In the genomic region with DNA sequence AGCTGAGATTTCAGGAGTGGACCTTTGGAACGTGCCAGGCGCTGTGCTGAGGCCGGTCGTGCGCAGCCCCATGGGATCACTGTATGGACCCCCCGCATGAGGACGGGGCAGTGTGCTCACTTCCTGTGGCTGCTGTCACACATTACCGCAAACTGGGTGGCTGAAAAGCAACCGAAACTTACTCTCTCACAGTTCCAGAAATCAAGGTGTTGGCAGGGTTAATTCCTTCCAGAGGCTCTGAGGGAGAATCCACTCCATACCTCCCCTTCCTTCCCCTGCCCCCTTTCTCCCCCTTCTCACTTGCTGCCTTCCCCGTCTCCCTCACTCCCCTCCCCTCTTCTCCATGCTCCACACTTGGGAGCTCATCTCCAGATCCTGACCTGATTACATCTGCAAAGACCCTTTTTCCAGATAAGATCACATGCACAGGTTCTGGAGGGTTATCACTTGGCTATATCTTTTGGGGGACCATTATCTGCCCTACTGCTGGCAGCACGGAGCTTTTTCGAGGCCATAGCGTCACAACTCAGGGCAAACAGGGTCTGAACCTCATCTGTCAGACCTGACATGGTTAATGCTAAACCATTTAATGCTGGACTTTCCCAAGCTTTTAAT, we compare ENCODE assay signal across 10 cellular contexts. TPM values are rescaled to one million over a fixed set of nuclear protein-coding genes. Genes with fewer than 3 reads are reported as not detected.
DNase-seq lines count a peak whose midpoint lies in the region; ATAC-seq lines count a peak whose summit lies in the region.
"Had no signal": no experiment of that assay in that cellular context is flagged by ENCODE, and none has a peak within 500 bp of the region (broad histone marks: within the 10 kb centered on the region; RNA-seq: fewer than 3 reads in every experiment).

No MANE protein-coding gene starts in this region.

- intact Hi-C loops in posterior vena cava (cut with DNase I): loop anchor here in 1 of 2 donors (10.0 kb wide), 1 partner anchor 117 kb away; no protein-coding TSS in a partner anchor

- ATAC-seq in GM18867 (IDR thresholded peaks at IDR 0.05; ENCODE audit: unreplicated experiment) (peak; percentile 62), HG03342 (IDR thresholded peaks at IDR 0.05; ENCODE audit: unreplicated experiment) (peak; percentile 44), HG02970 (IDR thresholded peaks at IDR 0.05; ENCODE audit: low FRiP score, unreplicated experiment) (no peak), GM21737 (IDR thresholded peaks at IDR 0.05; ENCODE audit: unreplicated experiment) (no peak), HG03135 (IDR thresholded peaks at IDR 0.05; ENCODE audit: unreplicated experiment) (no peak)

- DNase-seq in posterior vena cava (ENCODE audit: low spot score) (peak; percentile 70), NCI-H69 (lab: John Stamatoyannopoulos, UW) (no peak)
- DNase-seq: activated gamma-delta T cell treated with Interleukin-2 at 50 U/mL for 16 hours, NCI-H1694 had no signal

- peak overlapping the region; percentile 96 for H3K27ac ChIP-seq in angular gyrus (ENCODE audit: low read depth, low read length)

RNA-seq across cellular contexts. Expression of gene KLF13, which starts 41.2 kb away (rescaled TPM):
- 10 to 100 TPM; 49.6 to 97.8 TPM for total RNA-seq in posterior vena cava

Comparison
In these comparisons a context has a peak if more than half of its experiments do, and no peak if none do; other contexts are left out.
1. ATAC-seq: peak in GM18867 (single experiment) and HG03342 (single experiment); none in HG02970 (single experiment), GM21737 (single experiment) and HG03135 (single experiment).